In genomic region chr2:196258407-196258806, GRCh38 we compare ENCODE assay signal across 24 cellular contexts.
DNase-seq lines count a peak whose midpoint lies in the region; ATAC-seq, FAIRE-seq and TF ChIP-seq lines count a peak whose summit lies in the region.
"Had no signal": no experiment of that assay in that cellular context is flagged by ENCODE, and none has a peak within 500 bp of the region (broad histone marks: within the 10 kb centered on the region; RNA-seq: fewer than 3 reads in every experiment).

No MANE protein-coding gene starts in this region.

- peaks cover 28% of the 10 kb centered on the region for H3K4me1 ChIP-seq in A549
- peaks cover 56% of the 10 kb centered on the region for H3K4me1 ChIP-seq in CD4-positive, alpha-beta memory T cell (ENCODE audit: insufficient read depth, low read length)
- H3K4me1 ChIP-seq in right cardiac atrium (ENCODE audit: control insufficient read depth, insufficient read depth, low read length) = no peaks in the 10 kb centered on the region
- H3K4me1 ChIP-seq in breast epithelium = peaks cover 0 to 5% of the 10 kb centered on the region in 2 donors

- no peak overlapping the region for H3K27ac Mint-ChIP-seq in CD4-positive, alpha-beta memory T cell
- H3K27ac Mint-ChIP-seq in activated T-helper 17 cell treated with anti-CD3 and anti-CD28 coated beads, Interleukin-2, amount 50 U/mL, for 72 hours = no peak overlapping the region
- no peak overlapping the region for H3K27ac Mint-ChIP-seq in immature natural killer cell

- no peak overlapping the region for H3K4me3 Mint-ChIP-seq in CD4-positive, alpha-beta memory T cell
- peak overlapping the region; percentile 84 for H3K4me3 Mint-ChIP-seq in activated T-helper 17 cell treated with anti-CD3 and anti-CD28 coated beads, Interleukin-2, amount 50 U/mL, for 72 hours
- no peak overlapping the region for H3K4me3 Mint-ChIP-seq in immature natural killer cell
- H3K4me3 Mint-ChIP-seq: CD8-positive, alpha-beta memory T cell had no signal

- H3K27ac ChIP-seq in A549 = peak overlapping the region in 1 of 2 experiments; percentile 78; a peak in 2 of 6 replicates
- H3K27ac ChIP-seq in CD4-positive, alpha-beta memory T cell (ENCODE audit: low read depth, low read length) = peak overlapping the region; percentile 65
- no peak overlapping the region for H3K27ac ChIP-seq in right cardiac atrium (ENCODE audit: low read length)
- H3K27ac ChIP-seq in breast epithelium = no peak overlapping the region
- H3K27ac ChIP-seq: GM23248, KMS-11, PC-9, SJSA1 had no signal

- no peak overlapping the region for H3K4me2 ChIP-seq in A549
- H3K4me2 ChIP-seq: KMS-11, PC-9 had no signal

- H3K36me3 ChIP-seq in CD4-positive, alpha-beta memory T cell (ENCODE audit: insufficient read depth, low read length) = no peaks in the 10 kb centered on the region
- no peaks in the 10 kb centered on the region for H3K36me3 ChIP-seq in breast epithelium
- H3K36me3 ChIP-seq: SJSA1 had no signal

- CTCF ChIA-PET in A549 (lab: Yijun Ruan, JAX) = interaction anchor here (1.3 to 2.0 kb wide), 2 partner anchors 12 to 18 kb away, joined by 4 to 5 read pairs; no protein-coding TSS in a partner anchor
- CTCF ChIA-PET in CD4-positive, alpha-beta memory T cell (lab: Charles Lee; ENCODE audit: partially characterized antibody) = interaction anchor here (0.9 to 6.1 kb wide), 6 partner anchors 17 to 190 kb away, joined by 3 to 60 read pairs (median 12); partner anchors contain the start of gene DNAH7

- intact Hi-C loops in CD4-positive, alpha-beta memory T cell (cut with micrococcal nuclease) = no loop called here
- intact Hi-C loops in right cardiac atrium (cut with DNase I) = no loop called here
- intact Hi-C loops in breast epithelium (cut with DNase I; ENCODE audit: low total_unique reads) = no loop called here

- DNase-seq in A549 (ENCODE audit: low read depth in 1 of 2, low spot score in 1 of 2) = no peak
- DNase-seq in CD4-positive, alpha-beta memory T cell = no peak
- no peak for DNase-seq in right cardiac atrium
- DNase-seq in immature natural killer cell = no peak
- no peak for DNase-seq in breast epithelium (ENCODE audit: low spot score in 2 of 2)
- DNase-seq: C1 segment of cervical spinal cord; Calu3; CD8-positive, alpha-beta memory T cell; DMS153; GM23248; H7; MM.1S; NCI-H2029; NCI-H446 treated with DMSO at 0.1 percent for 48 hours; NCI-H526; NCI-H82; NK-92 treated with Interleukin-12 subunit alpha and Interleukin-12 subunit beta, amount 100 ng/mL, for 24 hours; PC-9; Right ventricle myocardium superior had no signal

- H3K36me3 Mint-ChIP-seq in CD4-positive, alpha-beta memory T cell = peaks cover 0 to 1% of the 10 kb centered on the region in 2 donors
- peaks cover 7% of the 10 kb centered on the region for H3K36me3 Mint-ChIP-seq in activated T-helper 17 cell treated with anti-CD3 and anti-CD28 coated beads, Interleukin-2, amount 50 U/mL, for 72 hours (ENCODE audit: low read depth)
- H3K36me3 Mint-ChIP-seq in immature natural killer cell = peaks cover 0 to 4% (median 0%) of the 10 kb centered on the region in 3 donors
- H3K36me3 Mint-ChIP-seq: CD8-positive, alpha-beta memory T cell had no signal

- TF ChIP-seq POLR2A in A549 (IDR thresholded peaks at IDR 0.05; ENCODE audit: low read length) = no peak
- no peak for TF ChIP-seq POLR2A in breast epithelium (IDR thresholded peaks at IDR 0.05)

- POLR2A ChIA-PET in A549 (lab: Yijun Ruan, JAX) = no interaction called here
- POLR2A ChIA-PET in CD4-positive, alpha-beta memory T cell (lab: Charles Lee; ENCODE audit: partially characterized antibody) = interaction anchor here (0.8 to 6.4 kb wide), 8 partner anchors 9 to 114 kb away, joined by 3 to 85 read pairs (median 6); partner anchors contain the start of gene STK17B

- TF ChIP-seq RAD21 in A549 (conservative IDR thresholded peaks at IDR 0.05 in 1 of 2, IDR thresholded peaks at IDR 0.05 in 1 of 2) = no peak

- no peak for TF ChIP-seq EP300 in A549 (IDR thresholded peaks at IDR 0.05)

- H3K9me3 Mint-ChIP-seq in CD4-positive, alpha-beta memory T cell = peaks cover 0 to 3% (median 0%) of the 10 kb centered on the region in 8 donors
- peaks cover 5% of the 10 kb centered on the region for H3K9me3 Mint-ChIP-seq in activated T-helper 17 cell treated with anti-CD3 and anti-CD28 coated beads, Interleukin-2, amount 50 U/mL, for 72 hours
- H3K9me3 Mint-ChIP-seq in immature natural killer cell = no peaks in the 10 kb centered on the region
- H3K9me3 Mint-ChIP-seq: CD8-positive, alpha-beta memory T cell had no signal

- no peaks in the 10 kb centered on the region for H3K27me3 Mint-ChIP-seq in CD4-positive, alpha-beta memory T cell
- no peaks in the 10 kb centered on the region for H3K27me3 Mint-ChIP-seq in activated T-helper 17 cell treated with anti-CD3 and anti-CD28 coated beads, Interleukin-2, amount 50 U/mL, for 72 hours
- no peaks in the 10 kb centered on the region for H3K27me3 Mint-ChIP-seq in immature natural killer cell (ENCODE audit: low read depth in 3 of 3)
- H3K27me3 Mint-ChIP-seq: CD8-positive, alpha-beta memory T cell had no signal

- TF ChIP-seq CTCF in A549 (IDR thresholded peaks at IDR 0.05) (no peak), breast epithelium (IDR thresholded peaks at IDR 0.05) (no peak)

- H3K4me3 ChIP-seq in A549 = no peak overlapping the region
- no peak overlapping the region for H3K4me3 ChIP-seq in CD4-positive, alpha-beta memory T cell (ENCODE audit: low read length in 2 of 2)
- H3K4me3 ChIP-seq in right cardiac atrium (ENCODE audit: low read length) = no peak overlapping the region
- no peak overlapping the region for H3K4me3 ChIP-seq in breast epithelium
- H3K4me3 ChIP-seq: GM23248, PC-9, SJSA1 had no signal

- no peaks in the 10 kb centered on the region for H3K9me3 ChIP-seq in A549
- H3K9me3 ChIP-seq in CD4-positive, alpha-beta memory T cell (ENCODE audit: control insufficient read depth in 1 of 2, low read length in 2 of 2) = no peaks in the 10 kb centered on the region
- no peaks in the 10 kb centered on the region for H3K9me3 ChIP-seq in right cardiac atrium (ENCODE audit: control insufficient read depth, low read length)
- no peaks in the 10 kb centered on the region for H3K9me3 ChIP-seq in breast epithelium
- H3K9me3 ChIP-seq: SJSA1 had no signal

- FAIRE-seq in A549 (lab: Jason Lieb, UNC) (no peak), islet of Langerhans (lab: Jason Lieb, UNC) (peak; percentile 33)
- FAIRE-seq: HTR-8/SVneo had no signal

- H3K4me1 Mint-ChIP-seq in CD4-positive, alpha-beta memory T cell = peaks cover 49 to 66% (median 58%) of the 10 kb centered on the region in 4 donors
- peaks cover 37% of the 10 kb centered on the region for H3K4me1 Mint-ChIP-seq in activated T-helper 17 cell treated with anti-CD3 and anti-CD28 coated beads, Interleukin-2, amount 50 U/mL, for 72 hours
- peaks cover 46 to 48% of the 10 kb centered on the region in 2 donors for H3K4me1 Mint-ChIP-seq in immature natural killer cell

- ATAC-seq in A549 (no peak), right cardiac atrium (no peak)
- ATAC-seq in activated T-helper 17 cell treated with anti-CD3 and anti-CD28 coated beads, Interleukin-2, amount 50 U/mL, for 72 hours (replicated peaks) = no peak

- no peaks in the 10 kb centered on the region for H3K27me3 ChIP-seq in CD4-positive, alpha-beta memory T cell (ENCODE audit: insufficient read depth, low read length)
- H3K27me3 ChIP-seq in right cardiac atrium (ENCODE audit: control insufficient read depth, insufficient read depth) (no peaks in the 10 kb centered on the region), breast epithelium (no peaks in the 10 kb centered on the region)
- H3K27me3 ChIP-seq: SJSA1 had no signal

TF ChIP-seq in A549, 52 proteins besides CTCF, POLR2A, EP300 and RAD21:
- TF ChIP-seq REST (IDR thresholded peaks at IDR 0.05) = no peak
- no peak for TF ChIP-seq FOSL2 (IDR thresholded peaks at IDR 0.05)
- TF ChIP-seq FOSL2 (CRISPR knock-in tag; IDR thresholded peaks at IDR 0.05) = peak; percentile 74
